ENCODE assay signal across 8 cellular contexts in genomic region chr14:59688224-59689170, GRCh38.
DNase-seq lines count a peak whose midpoint lies in the region; ATAC-seq and TF ChIP-seq lines count a peak whose summit lies in the region.

No MANE protein-coding gene starts in this region.

- no peaks in the 10 kb centered on the region for H3K9me3 Mint-ChIP-seq in activated CD8-positive, alpha-beta T cell treated with anti-CD3 and anti-CD28 coated beads for 36 hours

- CTCF ChIA-PET in activated CD8-positive, alpha-beta T cell treated with anti-CD3 and anti-CD28 coated beads for 36 hours (lab: Charles Lee) = interaction anchor here (0.7 to 1.4 kb wide), 7 partner anchors 9 to 56 kb away, joined by 3 to 6 read pairs (median 3); no protein-coding TSS in a partner anchor

- peak; percentile 75 for DNase-seq in D341Med (ENCODE audit: low spot score)
- peak; percentile 7 for DNase-seq in NCI-H2029 treated with DMSO at 0.1 percent for 48 hours (lab: John Stamatoyannopoulos, UW)
- DNase-seq in activated CD8-positive, alpha-beta T cell treated with anti-CD3 and anti-CD28 coated beads for 36 hours = peak; percentile 63
- peak; percentile 57 to 75 for DNase-seq in cardiac muscle cell (ENCODE audit: low read depth in 1 of 2, low spot score in 1 of 2)
- peak; percentile 48 for DNase-seq in stimulated activated CD4-positive, alpha-beta T cell treated with anti-CD3 and anti-CD28 coated beads, Interleukin-15, amount 100 ng/mL, for 24 hours
- no peak for DNase-seq in globus pallidus (ENCODE audit: low spot score)

- no peak overlapping the region for H3K4me3 ChIP-seq in cardiac muscle cell

- no peaks in the 10 kb centered on the region for H3K9me3 ChIP-seq in cardiac muscle cell (ENCODE audit: low read depth)

- no peaks in the 10 kb centered on the region for H3K27me3 ChIP-seq in cardiac muscle cell

- peak; percentile 66 for TF ChIP-seq CTCF in activated CD8-positive, alpha-beta T cell treated with anti-CD3 and anti-CD28 coated beads for 36 hours (IDR thresholded peaks at IDR 0.05)
- peak; percentile 87 for TF ChIP-seq CTCF in cardiac muscle cell (IDR thresholded peaks at IDR 0.05; ENCODE audit: low read depth, low read length)

- no peaks in the 10 kb centered on the region for H3K4me1 Mint-ChIP-seq in activated CD8-positive, alpha-beta T cell treated with anti-CD3 and anti-CD28 coated beads for 36 hours (ENCODE audit: low read depth)

- H3K27ac Mint-ChIP-seq in activated CD8-positive, alpha-beta T cell treated with anti-CD3 and anti-CD28 coated beads for 36 hours = no peak overlapping the region

- POLR2A ChIA-PET in activated CD8-positive, alpha-beta T cell treated with anti-CD3 and anti-CD28 coated beads for 36 hours (lab: Charles Lee) = interaction anchor here (0.5 to 1.2 kb wide), 2 partner anchors 43 to 1302 kb away, joined by 3 to 4 read pairs; no protein-coding TSS in a partner anchor

- H3K4me1 ChIP-seq in cardiac muscle cell (ENCODE audit: low read depth) = no peaks in the 10 kb centered on the region

- no peak overlapping the region for H3K4me3 Mint-ChIP-seq in activated CD8-positive, alpha-beta T cell treated with anti-CD3 and anti-CD28 coated beads for 36 hours

- peaks cover 18% of the 10 kb centered on the region for H3K27me3 Mint-ChIP-seq in activated CD8-positive, alpha-beta T cell treated with anti-CD3 and anti-CD28 coated beads for 36 hours

- intact Hi-C loops in activated CD8-positive, alpha-beta T cell treated with anti-CD3 and anti-CD28 coated beads for 36 hours (cut with micrococcal nuclease) = no loop called here

- ATAC-seq in GM18907 (IDR thresholded peaks at IDR 0.05; ENCODE audit: unreplicated experiment) (peak; percentile 99), HG03025 (IDR thresholded peaks at IDR 0.05; ENCODE audit: low FRiP score, unreplicated experiment) (peak; percentile 96)
- ATAC-seq in activated CD8-positive, alpha-beta T cell treated with anti-CD3 and anti-CD28 coated beads for 36 hours = peak; percentile 89

- H3K27ac ChIP-seq in cardiac muscle cell = no peak overlapping the region

- H3K36me3 Mint-ChIP-seq in activated CD8-positive, alpha-beta T cell treated with anti-CD3 and anti-CD28 coated beads for 36 hours (ENCODE audit: low read depth) = no peaks in the 10 kb centered on the region

- H3K36me3 ChIP-seq in cardiac muscle cell = no peaks in the 10 kb centered on the region
